ENCODE assay signal across 8 cellular contexts in the genomic region with DNA sequence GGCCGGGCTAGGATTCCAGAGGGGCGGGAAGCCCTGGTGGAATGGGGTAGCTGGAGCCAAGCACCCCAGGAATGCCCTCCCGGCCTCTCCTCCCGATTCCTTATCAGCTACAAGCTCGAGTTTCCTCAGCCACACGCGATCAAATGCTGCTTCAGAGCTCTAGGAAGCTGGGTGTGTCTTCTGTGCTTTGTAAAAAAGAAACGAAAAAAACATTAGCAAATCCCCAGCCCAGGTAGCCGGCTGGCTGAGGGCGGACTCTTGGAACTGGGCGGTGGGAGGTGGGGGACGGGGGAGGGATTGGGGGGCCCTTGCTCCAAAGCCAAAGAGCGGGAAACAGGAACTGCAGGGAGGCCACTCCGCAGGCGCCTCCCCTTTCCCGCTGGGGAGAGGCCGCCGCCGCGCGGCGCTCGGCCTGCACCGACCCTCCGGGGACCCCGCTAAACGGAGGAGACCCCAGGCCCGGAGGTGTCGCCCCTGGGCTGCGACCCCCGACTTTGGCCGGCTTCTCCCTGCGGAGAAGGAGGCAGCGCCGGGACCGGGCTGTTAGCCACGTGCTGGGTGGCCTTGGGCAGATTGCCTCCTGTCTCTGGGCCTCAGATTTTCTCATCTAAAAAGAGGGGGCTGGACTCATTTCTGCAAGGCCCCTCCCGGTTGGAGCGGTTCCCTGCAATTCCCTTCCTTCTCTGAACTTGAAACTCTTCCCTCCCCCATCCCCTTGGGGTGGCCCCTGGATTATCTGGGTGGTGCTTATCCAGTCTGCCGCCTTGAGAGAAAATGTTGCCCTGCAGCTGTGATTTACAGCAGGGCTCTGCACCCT. TPM values are rescaled to one million over a fixed set of nuclear protein-coding genes. Genes with fewer than 3 reads are reported as not detected.
DNase-seq lines count a peak whose midpoint lies in the region; ATAC-seq and TF ChIP-seq lines count a peak whose summit lies in the region.

No MANE protein-coding gene starts in this region.

- peaks cover 17% of the 10 kb centered on the region for H3K27me3 Mint-ChIP-seq in activated CD4-positive, alpha-beta memory T cell treated with anti-CD3 and anti-CD28 coated beads, Interleukin-2, amount 10 ng/mL, durations not matched to agents 7 days and 5 days
- peaks cover 23% of the 10 kb centered on the region for H3K27me3 Mint-ChIP-seq in activated CD4-positive, alpha-beta memory T cell treated with anti-CD3 and anti-CD28 coated beads for 36 hours
- H3K27me3 Mint-ChIP-seq in natural killer cell treated with Interleukin-12 subunit alpha and Interleukin-12 subunit beta and Interleukin-15 and Interleukin-18, amount 100 ng/mL, for 72 hours, result peaks cover 32 to 42% of the 10 kb centered on the region in 2 donors

- H3K4me3 Mint-ChIP-seq in activated CD4-positive, alpha-beta memory T cell treated with anti-CD3 and anti-CD28 coated beads, Interleukin-2, amount 10 ng/mL, durations not matched to agents 7 days and 5 days, result peak overlapping the region; percentile 14
- no peak overlapping the region for H3K4me3 Mint-ChIP-seq in activated CD4-positive, alpha-beta memory T cell treated with anti-CD3 and anti-CD28 coated beads for 36 hours
- no peak overlapping the region for H3K4me3 Mint-ChIP-seq in natural killer cell treated with Interleukin-12 subunit alpha and Interleukin-12 subunit beta and Interleukin-15 and Interleukin-18, amount 100 ng/mL, for 72 hours

- peak; percentile 16 for DNase-seq in activated CD4-positive, alpha-beta memory T cell treated with anti-CD3 and anti-CD28 coated beads, Interleukin-2, amount 10 ng/mL, durations not matched to agents 7 days and 5 days
- no peak for DNase-seq in activated CD4-positive, alpha-beta memory T cell treated with anti-CD3 and anti-CD28 coated beads for 36 hours
- peak; percentile 72 to 78 for DNase-seq in SJCRH30
- DNase-seq in fibroblast of mammary gland (ENCODE audit: low read depth), result peak; percentile 72
- DNase-seq in natural killer cell treated with Interleukin-12 subunit alpha and Interleukin-12 subunit beta and Interleukin-15 and Interleukin-18, amount 100 ng/mL, for 72 hours (ENCODE audit: low spot score), result no peak
- DNase-seq in HK-2 (ENCODE audit: unreplicated experiment), result no peak
- DNase-seq in activated CD8-positive, alpha-beta memory T cell treated with anti-CD3 and anti-CD28 coated beads, Interleukin-2, amount 50 U/mL, for 4 hours, result no peak
- no peak for DNase-seq in T-helper 9 cell

- H3K4me3 ChIP-seq in SJCRH30 (peak overlapping the region; percentile 60), fibroblast of mammary gland (ENCODE audit: control insufficient read depth, low read depth, low read length) (peak overlapping the region; percentile 27)

- H3K4me1 Mint-ChIP-seq in activated CD4-positive, alpha-beta memory T cell treated with anti-CD3 and anti-CD28 coated beads, Interleukin-2, amount 10 ng/mL, durations not matched to agents 7 days and 5 days, result peaks cover 5% of the 10 kb centered on the region
- H3K4me1 Mint-ChIP-seq in activated CD4-positive, alpha-beta memory T cell treated with anti-CD3 and anti-CD28 coated beads for 36 hours (ENCODE audit: low read depth), result no peaks in the 10 kb centered on the region
- peaks cover 0 to 8% of the 10 kb centered on the region in 2 donors for H3K4me1 Mint-ChIP-seq in natural killer cell treated with Interleukin-12 subunit alpha and Interleukin-12 subunit beta and Interleukin-15 and Interleukin-18, amount 100 ng/mL, for 72 hours (ENCODE audit: low read depth in 2 of 2)

- ATAC-seq in natural killer cell treated with Interleukin-12 subunit alpha and Interleukin-12 subunit beta and Interleukin-15 and Interleukin-18, amount 100 ng/mL, for 72 hours, result peak; percentile 42 to 48

- intact Hi-C loops in activated CD4-positive, alpha-beta memory T cell treated with anti-CD3 and anti-CD28 coated beads for 36 hours (cut with micrococcal nuclease), result no loop called here

- H3K4me1 ChIP-seq in SJCRH30, result 0 out of 2 replicates have a peak, but pooled peaks cover 8% of the 10 kb centered on the region

- H3K36me3 Mint-ChIP-seq in activated CD4-positive, alpha-beta memory T cell treated with anti-CD3 and anti-CD28 coated beads, Interleukin-2, amount 10 ng/mL, durations not matched to agents 7 days and 5 days (ENCODE audit: low read depth), result no peaks in the 10 kb centered on the region
- H3K36me3 Mint-ChIP-seq in activated CD4-positive, alpha-beta memory T cell treated with anti-CD3 and anti-CD28 coated beads for 36 hours, result no peaks in the 10 kb centered on the region
- peaks cover 4% of the 10 kb centered on the region for H3K36me3 Mint-ChIP-seq in natural killer cell treated with Interleukin-12 subunit alpha and Interleukin-12 subunit beta and Interleukin-15 and Interleukin-18, amount 100 ng/mL, for 72 hours

- H3K27me3 ChIP-seq in SJCRH30, result no peaks in the 10 kb centered on the region

- no peak for TF ChIP-seq CTCF in fibroblast of mammary gland (conservative IDR thresholded peaks at IDR 0.05; ENCODE audit: control insufficient read depth, insufficient read depth, low read depth, low read length)

- no peaks in the 10 kb centered on the region for H3K9me3 Mint-ChIP-seq in activated CD4-positive, alpha-beta memory T cell treated with anti-CD3 and anti-CD28 coated beads, Interleukin-2, amount 10 ng/mL, durations not matched to agents 7 days and 5 days
- H3K9me3 Mint-ChIP-seq in activated CD4-positive, alpha-beta memory T cell treated with anti-CD3 and anti-CD28 coated beads for 36 hours, result peaks cover 5% of the 10 kb centered on the region
- no peaks in the 10 kb centered on the region for H3K9me3 Mint-ChIP-seq in natural killer cell treated with Interleukin-12 subunit alpha and Interleukin-12 subunit beta and Interleukin-15 and Interleukin-18, amount 100 ng/mL, for 72 hours

- POLR2A ChIA-PET in activated CD4-positive, alpha-beta memory T cell treated with anti-CD3 and anti-CD28 coated beads, Interleukin-2, amount 10 ng/mL, durations not matched to agents 7 days and 5 days (lab: Charles Lee), result no interaction called here
- POLR2A ChIA-PET in activated CD4-positive, alpha-beta memory T cell treated with anti-CD3 and anti-CD28 coated beads for 36 hours (lab: Charles Lee), result no interaction called here

- H3K27ac Mint-ChIP-seq in activated CD4-positive, alpha-beta memory T cell treated with anti-CD3 and anti-CD28 coated beads, Interleukin-2, amount 10 ng/mL, durations not matched to agents 7 days and 5 days, result no peak overlapping the region
- H3K27ac Mint-ChIP-seq in activated CD4-positive, alpha-beta memory T cell treated with anti-CD3 and anti-CD28 coated beads for 36 hours, result no peak overlapping the region
- no peak overlapping the region for H3K27ac Mint-ChIP-seq in natural killer cell treated with Interleukin-12 subunit alpha and Interleukin-12 subunit beta and Interleukin-15 and Interleukin-18, amount 100 ng/mL, for 72 hours

- no peaks in the 10 kb centered on the region for H3K9me3 ChIP-seq in SJCRH30 (replicated peaks)

- peak overlapping the region; percentile 57 for H3K27ac ChIP-seq in SJCRH30

- CTCF ChIA-PET in activated CD4-positive, alpha-beta memory T cell treated with anti-CD3 and anti-CD28 coated beads, Interleukin-2, amount 10 ng/mL, durations not matched to agents 7 days and 5 days (lab: Charles Lee), result interaction anchor here (1.9 kb wide), 1 partner anchor 10 kb away, joined by 5 read pairs; no protein-coding TSS in a partner anchor
- CTCF ChIA-PET in activated CD4-positive, alpha-beta memory T cell treated with anti-CD3 and anti-CD28 coated beads for 36 hours (lab: Charles Lee), result interaction anchor here (0.5 to 2.2 kb wide), 3 partner anchors 10 to 203 kb away, joined by 3 to 12 read pairs (median 4); no protein-coding TSS in a partner anchor

- no peaks in the 10 kb centered on the region for H3K36me3 ChIP-seq in SJCRH30

RNA-seq across cellular contexts. Expression of a gene that starts 40.9 kb away (rescaled TPM):
- total RNA-seq in activated CD4-positive, alpha-beta memory T cell treated with anti-CD3 and anti-CD28 coated beads, Interleukin-2, amount 10 ng/mL, durations not matched to agents 7 days and 5 days, result not detected
- not detected for total RNA-seq in activated CD4-positive, alpha-beta memory T cell treated with anti-CD3 and anti-CD28 coated beads for 36 hours
- total RNA-seq in SJCRH30 (2014; rRNA removed; shearing (Covaris generic)), result 0.20 and 0.43 TPM in 2 replicates
- not detected for total RNA-seq in natural killer cell treated with Interleukin-12 subunit alpha and Interleukin-12 subunit beta and Interleukin-15 and Interleukin-18, amount 100 ng/mL, for 72 hours

Comparison
In these comparisons a context has a peak if more than half of its experiments do, and no peak if none do; other contexts are left out.
1. DNase-seq: peak in activated CD4-positive, alpha-beta memory T cell treated with anti-CD3 and anti-CD28 coated beads, Interleukin-2, amount 10 ng/mL, durations not matched to agents 7 days and 5 days (single experiment), SJCRH30 (2 of 2) and fibroblast of mammary gland (single experiment); none in activated CD4-positive, alpha-beta memory T cell treated with anti-CD3 and anti-CD28 coated beads for 36 hours (single experiment), natural killer cell treated with Interleukin-12 subunit alpha and Interleukin-12 subunit beta and Interleukin-15 and Interleukin-18, amount 100 ng/mL, for 72 hours (single experiment), HK-2 (single experiment), activated CD8-positive, alpha-beta memory T cell treated with anti-CD3 and anti-CD28 coated beads, Interleukin-2, amount 50 U/mL, for 4 hours (single experiment) and T-helper 9 cell (single experiment).